8 cellular contexts compared by ENCODE assay signal in genomic region chr4:145719752-145720624, GRCh38. TPM values are rescaled to one million over a fixed set of nuclear protein-coding genes. Genes with fewer than 3 reads are reported as not detected.
DNase-seq lines count a peak whose midpoint lies in the region; ATAC-seq and TF ChIP-seq lines count a peak whose summit lies in the region.

No MANE protein-coding gene starts in this region.

- peak overlapping the region; percentile 8; the same call in 1 of the 2 replicates for H3K27ac Mint-ChIP-seq in WTC11

- H3K4me3 Mint-ChIP-seq in WTC11 = no peak overlapping the region

- TF ChIP-seq CTCF in WTC11 (IDR thresholded peaks at IDR 0.05) (no peak), ascending aorta (IDR thresholded peaks at IDR 0.05) (no peak), PC-9 (conservative IDR thresholded peaks at IDR 0.05) (no peak)

- H3K9me3 Mint-ChIP-seq in WTC11 = peaks cover 30% of the 10 kb centered on the region

- no TSS peak for BruUV-seq in PC-9 (replicated peaks; lab: Mats Ljungman, UMichigan)

- CTCF ChIA-PET in WTC11 (lab: Charles Lee) = no interaction called here
- CTCF ChIA-PET in PC-9 (lab: Charles Lee) = no interaction called here

- H3K79me2 ChIP-seq in PC-9 (ENCODE audit: low read depth) = no peaks in the 10 kb centered on the region

- no peak overlapping the region for H3K4me3 ChIP-seq in skeletal muscle tissue (ENCODE audit: low read length in 3 of 3)
- no peak overlapping the region for H3K4me3 ChIP-seq in ascending aorta
- H3K4me3 ChIP-seq in PC-9 = no peak overlapping the region

- peak overlapping the region; percentile 71 for H3K27ac ChIP-seq in skeletal muscle tissue (ENCODE audit: low read depth, low read length)
- no peak overlapping the region for H3K27ac ChIP-seq in ascending aorta
- H3K27ac ChIP-seq in PC-9 = no peak overlapping the region

- no peaks in the 10 kb centered on the region for H3K36me3 ChIP-seq in skeletal muscle tissue (ENCODE audit: control insufficient read depth in 3 of 3, insufficient read depth in 3 of 3, low read length in 3 of 3)
- H3K36me3 ChIP-seq in ascending aorta = no peaks in the 10 kb centered on the region
- H3K36me3 ChIP-seq in PC-9 (ENCODE audit: low read depth) = no peaks in the 10 kb centered on the region

- H3K27me3 ChIP-seq in skeletal muscle tissue (ENCODE audit: control insufficient read depth in 3 of 3, insufficient read depth in 3 of 3, low read length in 3 of 3) (no peaks in the 10 kb centered on the region), ascending aorta (no peaks in the 10 kb centered on the region), PC-9 (ENCODE audit: insufficient read depth, low read depth) (no peaks in the 10 kb centered on the region)

- peak; percentile 69 for ATAC-seq in GM18873 (IDR thresholded peaks at IDR 0.05; ENCODE audit: low FRiP score, unreplicated experiment)
- ATAC-seq in HG02759 (IDR thresholded peaks at IDR 0.05; ENCODE audit: unreplicated experiment) = peak; percentile 86
- peak; percentile 43 for ATAC-seq in WTC11

- H3K9me3 ChIP-seq in skeletal muscle tissue (ENCODE audit: control insufficient read depth in 3 of 3, low read length in 3 of 3) (no peaks in the 10 kb centered on the region), ascending aorta (no peaks in the 10 kb centered on the region), PC-9 (ENCODE audit: insufficient read depth, low read depth) (no peaks in the 10 kb centered on the region)

- H3K36me3 Mint-ChIP-seq in WTC11 = peaks cover 60% of the 10 kb centered on the region

- POLR2A ChIA-PET in WTC11 (lab: Charles Lee) (interaction anchor here (0.5 kb wide), 1 partner anchor 778 kb away, joined by 4 read pairs; no protein-coding TSS in a partner anchor), PC-9 (lab: Charles Lee; ENCODE audit: unreplicated experiment) (no interaction called here)

- H4K20me1 ChIP-seq in PC-9 (ENCODE audit: insufficient read depth) = no peaks in the 10 kb centered on the region

- no peak overlapping the region for H3K4me2 ChIP-seq in PC-9

- H3K4me1 ChIP-seq in skeletal muscle tissue (ENCODE audit: control insufficient read depth in 3 of 3, insufficient read depth in 3 of 3, low read length in 3 of 3) (peaks cover 10 to 23% (median 19%) of the 10 kb centered on the region in 3 donors), ascending aorta (no peaks in the 10 kb centered on the region), PC-9 (replicated peaks; ENCODE audit: insufficient read depth) (peaks cover 12% of the 10 kb centered on the region)

- H2AFZ ChIP-seq in PC-9 = no peak overlapping the region

- H3K4me1 Mint-ChIP-seq in WTC11 = peaks cover 21% of the 10 kb centered on the region

- no peaks in the 10 kb centered on the region; the same call in 1 of the 2 replicates for H3K27me3 Mint-ChIP-seq in WTC11 (ENCODE audit: low read depth)

- intact Hi-C loops in ascending aorta (cut with DNase I) = no loop called here
- intact Hi-C loops in PC-9 (cut with micrococcal nuclease; ENCODE audit: unreplicated experiment) = no loop called here

- DNase-seq in WTC11 (ENCODE audit: low spot score) = no peak
- DNase-seq in ascending aorta (ENCODE audit: low spot score in 2 of 2) = no peak
- DNase-seq in DMS153 (lab: John Stamatoyannopoulos, UW) = no peak
- no peak for DNase-seq in PC-9
- no peak for DNase-seq in AG08396 (ENCODE audit: low spot score)

- no peaks in the 10 kb centered on the region for H3K9me2 ChIP-seq in PC-9 (ENCODE audit: insufficient read depth)

- H3K9ac ChIP-seq in skeletal muscle tissue (ENCODE audit: low read depth in 1 of 3, low read length in 3 of 3) = no peak overlapping the region

- no peaks in the 10 kb centered on the region for H3F3A ChIP-seq in PC-9 (ENCODE audit: insufficient read depth, low read depth)

TF ChIP-seq in WTC11, 78 proteins besides CTCF, POLR2A, EP300 and RAD21:
- TF ChIP-seq GABPB1 (CRISPR knock-in tag; IDR thresholded peaks at IDR 0.05) = no peak
- TF ChIP-seq KAT7 (CRISPR knock-in tag; IDR thresholded peaks at IDR 0.05; ENCODE audit: borderline replicate concordance) = no peak
- no peak for TF ChIP-seq E2F4 (CRISPR knock-in tag; IDR thresholded peaks at IDR 0.05; ENCODE audit: borderline replicate concordance, low read depth)
- no peak for TF ChIP-seq ZNF396 (CRISPR knock-in tag; IDR thresholded peaks at IDR 0.05; ENCODE audit: borderline replicate concordance)
- no peak for TF ChIP-seq IRF1 (CRISPR knock-in tag; IDR thresholded peaks at IDR 0.05)
- TF ChIP-seq, protein P1, sequence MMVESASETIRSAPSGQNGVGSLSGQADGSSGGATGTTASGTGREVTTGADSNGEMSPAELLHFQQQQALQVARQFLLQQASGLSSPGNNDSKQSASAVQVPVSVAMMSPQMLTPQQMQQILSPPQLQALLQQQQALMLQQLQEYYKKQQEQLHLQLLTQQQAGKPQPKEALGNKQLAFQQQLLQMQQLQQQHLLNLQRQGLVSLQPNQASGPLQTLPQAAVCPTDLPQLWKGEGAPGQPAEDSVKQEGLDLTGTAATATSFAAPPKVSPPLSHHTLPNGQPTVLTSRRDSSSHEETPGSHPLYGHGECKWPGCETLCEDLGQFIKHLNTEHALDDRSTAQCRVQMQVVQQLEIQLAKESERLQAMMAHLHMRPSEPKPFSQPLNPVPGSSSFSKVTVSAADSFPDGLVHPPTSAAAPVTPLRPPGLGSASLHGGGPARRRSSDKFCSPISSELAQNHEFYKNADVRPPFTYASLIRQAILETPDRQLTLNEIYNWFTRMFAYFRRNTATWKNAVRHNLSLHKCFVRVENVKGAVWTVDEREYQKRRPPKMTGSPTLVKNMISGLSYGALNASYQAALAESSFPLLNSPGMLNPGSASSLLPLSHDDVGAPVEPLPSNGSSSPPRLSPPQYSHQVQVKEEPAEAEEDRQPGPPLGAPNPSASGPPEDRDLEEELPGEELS (CRISPR knock-in tag; IDR thresholded peaks at IDR 0.05) = no peak
- TF ChIP-seq ELF4 (CRISPR knock-in tag; IDR thresholded peaks at IDR 0.05; ENCODE audit: low read depth) = no peak
- TF ChIP-seq, protein P2, sequence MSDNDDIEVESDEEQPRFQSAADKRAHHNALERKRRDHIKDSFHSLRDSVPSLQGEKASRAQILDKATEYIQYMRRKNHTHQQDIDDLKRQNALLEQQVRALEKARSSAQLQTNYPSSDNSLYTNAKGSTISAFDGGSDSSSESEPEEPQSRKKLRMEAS (CRISPR knock-in tag; IDR thresholded peaks at IDR 0.05) = no peak
- no peak for TF ChIP-seq E2F1 (CRISPR knock-in tag; IDR thresholded peaks at IDR 0.05)

RNA-seq across cellular contexts. Expression of gene C4orf51, which starts 40.0 kb away (rescaled TPM):
- total RNA-seq in WTC11 (2021) = 7.8 to 15.4 TPM (median 8.6 TPM) in 3 replicates
- total RNA-seq in skeletal muscle tissue = not detected
- not detected for total RNA-seq in ascending aorta
- total RNA-seq in PC-9 (2021) = not detected in 2 replicates
